In genomic region chr6:8064638-8065518, GRCh38 we compare ENCODE assay signal across 8 cellular contexts. TPM values are rescaled to one million over a fixed set of nuclear protein-coding genes. Genes with fewer than 3 reads are reported as not detected.
DNase-seq lines count a peak whose midpoint lies in the region; ATAC-seq and TF ChIP-seq lines count a peak whose summit lies in the region.

No MANE protein-coding gene starts in this region.

- no peaks in the 10 kb centered on the region for H3K79me2 ChIP-seq in fibroblast of lung (ENCODE audit: control insufficient read depth, insufficient read depth, low read length)

- H3K4me3 ChIP-seq in SK-N-MC (peak overlapping the region; percentile 92), fibroblast of lung (replicated peaks in 1 of 4; ENCODE audit: control extremely low read depth in 1 of 4, insufficient read depth in 1 of 4, low read depth in 3 of 4, low read length in 4 of 4) (peak overlapping the region; percentile 21 to 96 (median 46)), skeletal muscle satellite cell (ENCODE audit: low read length) (peak overlapping the region; percentile 91)

- peaks cover 2% of the 10 kb centered on the region for H3K4me1 ChIP-seq in fibroblast of lung (ENCODE audit: control insufficient read depth, extremely low read depth, insufficient read depth, low read length)
- H3K4me1 ChIP-seq in skeletal muscle satellite cell (ENCODE audit: control insufficient read depth, insufficient read depth, low read length): peaks cover 5% of the 10 kb centered on the region

- peaks cover 6% of the 10 kb centered on the region for H3K36me3 Mint-ChIP-seq in T-helper 2 cell treated with Interferon-gamma antibody and Interleukin-4, amounts not matched to agents 5 μg/mL and 100 μg/mL, for 36 hours (ENCODE audit: low read depth)

- H3K27ac ChIP-seq in SK-N-MC (peak overlapping the region; percentile 93), fibroblast of lung (ENCODE audit: insufficient read depth, low read length) (peak overlapping the region; percentile 71)

- peaks cover 16% of the 10 kb centered on the region for H3K36me3 ChIP-seq in SK-N-MC (ENCODE audit: insufficient read depth, low read length)
- H3K36me3 ChIP-seq in fibroblast of lung (ENCODE audit: control insufficient read depth, insufficient read depth, low read length): no peaks in the 10 kb centered on the region
- H3K36me3 ChIP-seq in skeletal muscle satellite cell (ENCODE audit: insufficient read depth, low read length): peaks cover 6% of the 10 kb centered on the region

- peak overlapping the region; percentile 96 for H3K4me3 Mint-ChIP-seq in T-helper 2 cell treated with Interferon-gamma antibody and Interleukin-4, amounts not matched to agents 5 μg/mL and 100 μg/mL, for 36 hours

- no peaks in the 10 kb centered on the region for H4K20me1 ChIP-seq in fibroblast of lung (ENCODE audit: control insufficient read depth, extremely low read depth, insufficient read depth, low read length)

- peak overlapping the region; percentile 96 for H3K27ac Mint-ChIP-seq in T-helper 2 cell treated with Interferon-gamma antibody and Interleukin-4, amounts not matched to agents 5 μg/mL and 100 μg/mL, for 36 hours

- H3K4me1 Mint-ChIP-seq in T-helper 2 cell treated with Interferon-gamma antibody and Interleukin-4, amounts not matched to agents 5 μg/mL and 100 μg/mL, for 36 hours (ENCODE audit: low read depth): peaks cover 25% of the 10 kb centered on the region

- no peaks in the 10 kb centered on the region for H3K9me3 Mint-ChIP-seq in T-helper 2 cell treated with Interferon-gamma antibody and Interleukin-4, amounts not matched to agents 5 μg/mL and 100 μg/mL, for 36 hours

- peak overlapping the region; percentile 90 for H2AFZ ChIP-seq in fibroblast of lung (ENCODE audit: low read length)

- DNase-seq in T-helper 2 cell treated with Interferon-gamma antibody and Interleukin-4, amounts not matched to agents 5 μg/mL and 100 μg/mL, for 36 hours (ENCODE audit: low spot score): peak; percentile 8
- DNase-seq in T-helper 2 cell (no peak), SK-N-MC (ENCODE audit: low read depth, low spot score) (no peak), fibroblast of lung (ENCODE audit: low read depth in 2 of 2) (no peak), NCI-H1417 (lab: John Stamatoyannopoulos, UW) (no peak), midbrain (lab: John Stamatoyannopoulos, UW) (no peak)

- H3K9ac ChIP-seq in SK-N-MC (ENCODE audit: insufficient read length) (peak overlapping the region; percentile 57), fibroblast of lung (ENCODE audit: insufficient read depth, low read length) (no peak overlapping the region), skeletal muscle satellite cell (ENCODE audit: low read depth, low read length) (peak overlapping the region; percentile 93)

- H3K27me3 Mint-ChIP-seq in T-helper 2 cell treated with Interferon-gamma antibody and Interleukin-4, amounts not matched to agents 5 μg/mL and 100 μg/mL, for 36 hours (ENCODE audit: low read depth): no peaks in the 10 kb centered on the region

- H3K4me2 ChIP-seq in fibroblast of lung (ENCODE audit: extremely low read depth, insufficient read depth, low read length) (peak overlapping the region; percentile 62), skeletal muscle satellite cell (ENCODE audit: low read length) (peak overlapping the region; percentile 85)

- no peaks in the 10 kb centered on the region for H3K27me3 ChIP-seq in fibroblast of lung (ENCODE audit: control insufficient read depth, insufficient read depth, low read length)
- H3K27me3 ChIP-seq in skeletal muscle satellite cell (ENCODE audit: control insufficient read depth, insufficient read depth, low read length): no peaks in the 10 kb centered on the region

- no peak for ATAC-seq in HG03457 (IDR thresholded peaks at IDR 0.05; ENCODE audit: unreplicated experiment)

- TF ChIP-seq CTCF in fibroblast of lung (conservative IDR thresholded peaks at IDR 0.05 in 1 of 2, IDR thresholded peaks at IDR 0.05 in 1 of 2; ENCODE audit: low read depth in 1 of 2, low read length in 2 of 2): no peak

- no peaks in the 10 kb centered on the region for H3K9me3 ChIP-seq in SK-N-MC (ENCODE audit: low read depth, low read length)
- no peaks in the 10 kb centered on the region for H3K9me3 ChIP-seq in fibroblast of lung (ENCODE audit: control insufficient read depth, insufficient read depth, low read depth, low read length)
- H3K9me3 ChIP-seq in skeletal muscle satellite cell (replicated peaks; ENCODE audit: low read length): no peaks in the 10 kb centered on the region

RNA-seq across cellular contexts. Expression of gene BLOC1S5, which starts 0.7 kb away (rescaled TPM):
- 19.3 and 20.6 TPM in 2 replicates for total RNA-seq in fibroblast of lung
- polyA plus RNA-seq in fibroblast of lung: 10.1 and 10.5 TPM in 2 replicates
- 6.8 and 7.6 TPM in 2 replicates for polyA plus RNA-seq in fibroblast of lung (2012)
- polyA minus RNA-seq in fibroblast of lung (ENCODE audit: low replicate concordance): 0.39 and 0.74 TPM in 2 replicates
- total RNA-seq in skeletal muscle satellite cell (2012; rRNA removed): 6.3 and 10.4 TPM in 2 replicates

RNA-seq across cellular contexts. Expression of gene EEF1E1, which starts 37.5 kb away (rescaled TPM):
- total RNA-seq in fibroblast of lung: 24.9 and 38.1 TPM in 2 replicates
- polyA plus RNA-seq in fibroblast of lung: 50.7 and 64.3 TPM in 2 replicates
- polyA plus RNA-seq in fibroblast of lung (2012): 39.0 and 47.1 TPM in 2 replicates
- polyA minus RNA-seq in fibroblast of lung (ENCODE audit: low replicate concordance): 2.4 and 2.5 TPM in 2 replicates
- total RNA-seq in skeletal muscle satellite cell (2012; rRNA removed): 47.0 and 60.1 TPM in 2 replicates
